Comparison of ENCODE assay signal across 25 cellular contexts in genomic region chr14:61064866-61065265, GRCh38.
"Had no signal": no experiment of that assay in that cellular context is flagged by ENCODE, and none has a peak within 500 bp of the region (broad histone marks: within the 10 kb centered on the region; RNA-seq: fewer than 3 reads in every experiment).

No MANE protein-coding gene starts in this region.

- H3K4me1 Mint-ChIP-seq: activated CD4-positive, alpha-beta T cell treated with anti-CD3 and anti-CD28 coated beads, Interleukin-2, amount 10 ng/mL, durations not matched to agents 7 days and 5 days; activated CD8-positive, alpha-beta memory T cell treated with anti-CD3 and anti-CD28 coated beads, Interleukin-2, amount 10 ng/mL, durations not matched to agents 7 days and 5 days; activated naive CD4-positive, alpha-beta T cell treated with anti-CD3 and anti-CD28 coated beads, Interleukin-2, amount 10 ng/mL, durations not matched to agents 7 days and 5 days; natural killer cell had no signal

- H3K4me3 ChIP-seq: colonic mucosa, dorsolateral prefrontal cortex, esophagus muscularis mucosa, left ventricle myocardium inferior, ovary, prostate gland, testis, vagina had no signal

- H3K4me3 Mint-ChIP-seq: activated CD4-positive, alpha-beta T cell treated with anti-CD3 and anti-CD28 coated beads, Interleukin-2, amount 10 ng/mL, durations not matched to agents 7 days and 5 days; activated CD8-positive, alpha-beta memory T cell treated with anti-CD3 and anti-CD28 coated beads, Interleukin-2, amount 10 ng/mL, durations not matched to agents 7 days and 5 days; activated CD8-positive, alpha-beta T cell treated with anti-CD3 and anti-CD28 coated beads for 36 hours; activated naive CD4-positive, alpha-beta T cell treated with anti-CD3 and anti-CD28 coated beads, Interleukin-2, amount 10 ng/mL, durations not matched to agents 7 days and 5 days; effector memory CD8-positive, alpha-beta T cell; natural killer cell had no signal

- H3K36me3 Mint-ChIP-seq: natural killer cell had no signal

- H3K36me3 ChIP-seq: colonic mucosa, esophagus muscularis mucosa, neutrophil, ovary, prostate gland, vagina had no signal

- H3K9me3 Mint-ChIP-seq: activated CD8-positive, alpha-beta T cell treated with anti-CD3 and anti-CD28 coated beads for 36 hours; activated naive CD4-positive, alpha-beta T cell treated with anti-CD3 and anti-CD28 coated beads, Interleukin-2, amount 10 ng/mL, durations not matched to agents 7 days and 5 days; effector memory CD8-positive, alpha-beta T cell had no signal

- H3K27me3 Mint-ChIP-seq: activated CD4-positive, alpha-beta T cell treated with anti-CD3 and anti-CD28 coated beads, Interleukin-2, amount 10 ng/mL, durations not matched to agents 7 days and 5 days; activated CD8-positive, alpha-beta memory T cell treated with anti-CD3 and anti-CD28 coated beads, Interleukin-2, amount 10 ng/mL, durations not matched to agents 7 days and 5 days; activated CD8-positive, alpha-beta T cell treated with anti-CD3 and anti-CD28 coated beads for 36 hours; activated naive CD4-positive, alpha-beta T cell treated with anti-CD3 and anti-CD28 coated beads, Interleukin-2, amount 10 ng/mL, durations not matched to agents 7 days and 5 days; effector memory CD8-positive, alpha-beta T cell had no signal

- H3K27ac Mint-ChIP-seq: activated CD4-positive, alpha-beta T cell treated with anti-CD3 and anti-CD28 coated beads, Interleukin-2, amount 10 ng/mL, durations not matched to agents 7 days and 5 days; activated CD8-positive, alpha-beta memory T cell treated with anti-CD3 and anti-CD28 coated beads, Interleukin-2, amount 10 ng/mL, durations not matched to agents 7 days and 5 days; activated CD8-positive, alpha-beta T cell treated with anti-CD3 and anti-CD28 coated beads for 36 hours; activated naive CD4-positive, alpha-beta T cell treated with anti-CD3 and anti-CD28 coated beads, Interleukin-2, amount 10 ng/mL, durations not matched to agents 7 days and 5 days; effector memory CD8-positive, alpha-beta T cell; natural killer cell had no signal

- DNase-seq: activated CD4-positive, alpha-beta T cell treated with anti-CD3 and anti-CD28 coated beads, Interleukin-2, amount 10 ng/mL, durations not matched to agents 7 days and 5 days; activated CD8-positive, alpha-beta memory T cell treated with anti-CD3 and anti-CD28 coated beads, Interleukin-2, amount 10 ng/mL, durations not matched to agents 7 days and 5 days; activated effector memory CD4-positive, alpha-beta T cell treated with anti-CD3 and anti-CD28 coated beads, Interleukin-2, amount 50 U/mL, for 16 hours; activated naive CD4-positive, alpha-beta T cell treated with anti-CD3 and anti-CD28 coated beads, Interleukin-2, amount 10 ng/mL, durations not matched to agents 7 days and 5 days; activated T-cell treated with anti-CD3 and anti-CD28 coated beads for 4 hours; amygdala; colonic mucosa; dorsolateral prefrontal cortex; effector memory CD8-positive, alpha-beta T cell; glutamatergic neuron; hippocampal formation; kidney glomerular epithelial cell; left ventricle myocardium inferior; midbrain; natural killer cell; ovary; stimulated activated CD4-positive, alpha-beta T cell treated with anti-CD3 and anti-CD28 coated beads, Interleukin-4, amount 100 ng/mL, for 1 hour; stimulated activated naive CD4-positive, alpha-beta T cell; testis; trophoblast cell had no signal

- H3K27me3 ChIP-seq: colonic mucosa, dorsolateral prefrontal cortex, esophagus muscularis mucosa, neutrophil, ovary, testis, vagina had no signal

- H3K27ac ChIP-seq: colonic mucosa, dorsolateral prefrontal cortex, esophagus muscularis mucosa, left ventricle myocardium inferior, neutrophil, ovary, prostate gland, testis, vagina had no signal

- H3K4me1 ChIP-seq: colonic mucosa, esophagus muscularis mucosa, left ventricle myocardium inferior, prostate gland, testis, vagina had no signal

- H3K9me3 ChIP-seq: colonic mucosa, esophagus muscularis mucosa, left ventricle myocardium inferior, neutrophil, ovary, prostate gland, testis, vagina had no signal
